9 cellular contexts compared by ENCODE assay signal in genomic region chr13:31538067-31539042, GRCh38.
DNase-seq lines count a peak whose midpoint lies in the region; TF ChIP-seq lines count a peak whose summit lies in the region.
"Had no signal": no experiment of that assay in that cellular context is flagged by ENCODE, and none has a peak within 500 bp of the region (broad histone marks: within the 10 kb centered on the region; RNA-seq: fewer than 3 reads in every experiment).

No MANE protein-coding gene starts in this region.

- peak; percentile 81 for TF ChIP-seq CTCF in fibroblast of pulmonary artery (IDR thresholded peaks at IDR 0.05; ENCODE audit: low read length, missing control alignments)
- peak; percentile 38 to 57 (median 46) for TF ChIP-seq CTCF in transverse colon (IDR thresholded peaks at IDR 0.05)
- TF ChIP-seq CTCF in coronary artery (IDR thresholded peaks at IDR 0.05), result no peak

- 31 to 38% methylated on average over 4 to 6 of the region's 6 CpGs for WGBS in transverse colon (ENCODE audit: low coverage in 1 of 2), 2 donors

- TF ChIP-seq POLR2A in transverse colon (IDR thresholded peaks at IDR 0.05), result no peak

- no peaks in the 10 kb centered on the region for H3K9me3 ChIP-seq in transverse colon

- in situ Hi-C loops in transverse colon (cut with MboI; ENCODE audit: low pct_ligation_motif_present in 1 of 4, low pct_unique_long_range_greater_than_20kb in 1 of 4, low sequenced_read_pairs in 3 of 4), result loop anchor here in 2 of 4 donors (25.0 kb wide), 1 partner anchor 199 kb away; the partner anchor contains the start of gene RXFP2 (in 2 of the 2)

- H3K4me1 ChIP-seq in transverse colon, result no peaks in the 10 kb centered on the region

- no peaks in the 10 kb centered on the region for H3K27me3 ChIP-seq in transverse colon

- no peaks in the 10 kb centered on the region for H3K36me3 ChIP-seq in transverse colon

- H3K27ac ChIP-seq in transverse colon (no peak overlapping the region), coronary artery (no peak overlapping the region)

- no peak overlapping the region for H3K4me3 ChIP-seq in fibroblast of pulmonary artery (replicated peaks; ENCODE audit: low read depth, low read length)
- H3K4me3 ChIP-seq in transverse colon, result no peak overlapping the region
- H3K4me3 ChIP-seq in coronary artery, result no peak overlapping the region

- TF ChIP-seq EP300 in transverse colon (IDR thresholded peaks at IDR 0.05; ENCODE audit: low read depth), result no peak

- DNase-seq in NCI-H345 (lab: John Stamatoyannopoulos, UW) (peak; percentile 7), NCI-H345 treated with DMSO at 0.1 percent for 48 hours (lab: John Stamatoyannopoulos, UW; ENCODE audit: unreplicated experiment) (no peak), RPMI7951 (ENCODE audit: low read depth) (peak; percentile 50), fibroblast of pulmonary artery (ENCODE audit: low read depth) (peak; percentile 69), transverse colon (peak; percentile 13), NCI-H2081 treated with DMSO at 0.1 percent for 48 hours (lab: John Stamatoyannopoulos, UW) (no peak), coronary artery (ENCODE audit: low spot score) (no peak), 8988T (no peak)
- DNase-seq: CD4-positive, CD25-positive, alpha-beta regulatory T cell had no signal

- intact Hi-C loops in transverse colon (cut with DNase I; ENCODE audit: low total_unique reads), result loop anchor here (10.0 kb wide), 1 partner anchor 514 kb away; no protein-coding TSS in a partner anchor

Comparison
In these comparisons a context has a peak if more than half of its experiments do, and no peak if none do; other contexts are left out.
1. DNase-seq: peak in NCI-H345 (single experiment), RPMI7951 (single experiment), fibroblast of pulmonary artery (single experiment) and transverse colon (single experiment); none in NCI-H345 treated with DMSO at 0.1 percent for 48 hours (single experiment), NCI-H2081 treated with DMSO at 0.1 percent for 48 hours (single experiment), coronary artery (single experiment) and 8988T (single experiment).